ENCODE assay signal across 10 cellular contexts in the genomic region with DNA sequence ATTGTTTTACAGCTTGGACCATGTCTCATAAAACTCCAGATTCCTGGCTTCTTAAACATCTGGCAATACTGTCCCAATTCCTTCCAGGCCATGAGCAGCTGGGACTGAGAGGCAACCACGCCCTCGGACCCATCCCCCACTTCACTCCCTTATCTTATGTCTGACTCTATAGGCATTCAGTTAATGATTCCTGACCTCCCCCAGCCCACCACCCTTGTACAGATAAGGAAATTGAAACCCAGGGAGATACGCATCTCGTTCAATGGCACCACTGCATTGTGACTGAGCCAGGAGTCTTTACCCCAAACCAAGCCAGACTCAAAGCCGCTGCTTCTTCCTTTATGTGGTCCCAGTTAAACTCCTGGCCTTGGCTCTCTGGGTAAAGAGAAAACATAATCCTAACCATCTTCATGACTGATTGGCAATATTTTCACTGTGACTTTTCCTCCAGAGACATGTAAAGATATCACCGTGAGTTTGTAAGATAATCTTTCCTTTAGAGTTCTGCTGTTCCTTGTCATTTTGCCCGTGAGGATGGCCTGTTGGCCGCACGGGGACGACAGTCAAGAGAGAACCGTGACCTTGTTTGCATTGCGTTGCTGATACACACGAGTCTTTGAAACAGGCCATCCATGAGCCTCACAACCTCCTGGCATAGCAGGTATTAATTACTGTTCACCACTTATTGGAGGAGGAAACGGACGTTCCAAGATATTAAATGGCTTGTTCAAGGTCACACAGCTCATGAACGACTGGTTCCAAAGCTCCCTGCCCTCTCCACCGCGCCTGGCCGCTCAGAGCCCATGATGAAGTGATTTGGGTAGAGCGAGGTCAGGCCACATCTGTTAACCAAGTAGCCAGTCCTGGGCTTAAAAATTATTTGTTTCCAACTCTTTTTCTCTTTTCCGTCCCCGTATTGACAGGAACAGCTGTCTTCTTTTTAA. TPM values are rescaled to one million over a fixed set of nuclear protein-coding genes. Genes with fewer than 3 reads are reported as not detected.
DNase-seq lines count a peak whose midpoint lies in the region; ATAC-seq and TF ChIP-seq lines count a peak whose summit lies in the region.
"Had no signal": no experiment of that assay in that cellular context is flagged by ENCODE, and none has a peak within 500 bp of the region (broad histone marks: within the 10 kb centered on the region; RNA-seq: fewer than 3 reads in every experiment).

No MANE protein-coding gene starts in this region.

- H3K4me1 Mint-ChIP-seq in stimulated activated effector memory CD8-positive, alpha-beta T cell treated with anti-CD3 and anti-CD28 coated beads, Interleukin-12 subunit alpha, Interleukin-12 subunit beta, amount 100 ng/mL, for 72 hours: peaks cover 11% of the 10 kb centered on the region

- no peaks in the 10 kb centered on the region for H3K27me3 ChIP-seq in right lobe of liver

- TF ChIP-seq CTCF in HFF-Myc (IDR thresholded peaks at IDR 0.05; ENCODE audit: low read depth, low read length, missing control alignments) (no peak), astrocyte of the spinal cord (IDR thresholded peaks at IDR 0.05; ENCODE audit: low read depth, low read length) (no peak), right lobe of liver (IDR thresholded peaks at IDR 0.05) (no peak)

- H3K4me3 Mint-ChIP-seq in stimulated activated effector memory CD8-positive, alpha-beta T cell treated with anti-CD3 and anti-CD28 coated beads, Interleukin-12 subunit alpha, Interleukin-12 subunit beta, amount 100 ng/mL, for 72 hours: no peak overlapping the region
- H3K4me3 Mint-ChIP-seq: T-cell had no signal

- intact Hi-C loops in right lobe of liver (cut with DNase I): no loop called here

- H3K9me3 Mint-ChIP-seq in stimulated activated effector memory CD8-positive, alpha-beta T cell treated with anti-CD3 and anti-CD28 coated beads, Interleukin-12 subunit alpha, Interleukin-12 subunit beta, amount 100 ng/mL, for 72 hours: no peaks in the 10 kb centered on the region
- H3K9me3 Mint-ChIP-seq: activated T-helper 2 cell treated with anti-CD3 and anti-CD28 coated beads, Interferon-gamma antibody, Interleukin-2, Interleukin-4, amounts not matched to agents 10 μg/mL and 5 μg/mL and 100 μg/mL, durations not matched to agents 14 hours and 24 hours and 36 hours; T-cell had no signal

- H3K27ac ChIP-seq in right lobe of liver: peak overlapping the region in 2 of 3 donors; percentile 0 to 43

- TF ChIP-seq POLR2A in right lobe of liver (IDR thresholded peaks at IDR 0.05): no peak

- no peaks in the 10 kb centered on the region for H3K36me3 Mint-ChIP-seq in stimulated activated effector memory CD8-positive, alpha-beta T cell treated with anti-CD3 and anti-CD28 coated beads, Interleukin-12 subunit alpha, Interleukin-12 subunit beta, amount 100 ng/mL, for 72 hours
- H3K36me3 Mint-ChIP-seq: T-cell had no signal

- no peaks in the 10 kb centered on the region for H3K9me3 ChIP-seq in right lobe of liver

- peak overlapping the region; percentile 17 for H3K27ac Mint-ChIP-seq in stimulated activated effector memory CD8-positive, alpha-beta T cell treated with anti-CD3 and anti-CD28 coated beads, Interleukin-12 subunit alpha, Interleukin-12 subunit beta, amount 100 ng/mL, for 72 hours
- H3K27ac Mint-ChIP-seq: activated T-helper 2 cell treated with anti-CD3 and anti-CD28 coated beads, Interferon-gamma antibody, Interleukin-2, Interleukin-4, amounts not matched to agents 10 μg/mL and 5 μg/mL and 100 μg/mL, durations not matched to agents 14 hours and 24 hours and 36 hours; T-cell had no signal

- ATAC-seq in right lobe of liver (no peak), GM19324 (IDR thresholded peaks at IDR 0.05; ENCODE audit: low FRiP score, unreplicated experiment) (no peak)
- no peak for ATAC-seq in stimulated activated effector memory CD8-positive, alpha-beta T cell treated with anti-CD3 and anti-CD28 coated beads, Interleukin-12 subunit alpha, Interleukin-12 subunit beta, amount 100 ng/mL, for 72 hours

- in situ Hi-C loops in astrocyte of the spinal cord (cut with HindIII; ENCODE audit: low sequenced_read_pairs): no loop called here

- DNase-seq in HFF-Myc (ENCODE audit: extremely low read depth, low read depth) (no peak), astrocyte of the spinal cord (ENCODE audit: low read depth, low spot score) (no peak), right lobe of liver (no peak), NCI-H524 treated with DMSO at 0.1 percent for 48 hours (lab: John Stamatoyannopoulos, UW) (no peak), NCI-H446 treated with DMSO at 0.1 percent for 48 hours (lab: John Stamatoyannopoulos, UW) (no peak), A172 (ENCODE audit: low spot score) (no peak)
- no peak for DNase-seq in stimulated activated effector memory CD8-positive, alpha-beta T cell treated with anti-CD3 and anti-CD28 coated beads, Interleukin-12 subunit alpha, Interleukin-12 subunit beta, amount 100 ng/mL, for 72 hours (ENCODE audit: low spot score in 2 of 2)

- H3K4me3 ChIP-seq in HFF-Myc (replicated peaks; ENCODE audit: low read depth, low read length) (0 out of 2 replicates have a peak overlapping the region, but pooled peaks have one; percentile 22), astrocyte of the spinal cord (ENCODE audit: low read depth, low read length) (peak overlapping the region; percentile 33), right lobe of liver (no peak overlapping the region)

- no peaks in the 10 kb centered on the region for H3K36me3 ChIP-seq in right lobe of liver

- peaks cover 0 to 2% (median 0%) of the 10 kb centered on the region in 4 donors for H3K4me1 ChIP-seq in right lobe of liver

- 65% methylated on average over 19 of the region's 22 CpGs for WGBS in right lobe of liver (ENCODE audit: insufficient coverage, low coverage, low lambda C conversion rate, missing lambda C conversion rate)

RNA-seq across cellular contexts. Expression of a gene that starts 39.4 kb away (rescaled TPM):
- 1 to 10 TPM in 1 of 6 experiments, under 1 TPM in 2, not detected in 3; 0.59 to 1.0 (median 0.70) TPM for total RNA-seq in right lobe of liver
- 1.8 TPM in 1 of 2 replicates, not detected in the other for total RNA-seq in A172 (2014; rRNA removed; shearing (Covaris generic))

Comparison
In these comparisons a context has a peak if more than half of its experiments do, and no peak if none do; other contexts are left out.
1. H3K4me3 ChIP-seq: peak in HFF-Myc (single experiment) and astrocyte of the spinal cord (single experiment); none in right lobe of liver (0 of 3).